Comparison of ENCODE assay signal across 1 cellular context in genomic region chr1:57411262-57411661, GRCh38.
A peak's percentile ranks its signal among the peaks of the same experiment; 100 is the strongest.
TF ChIP-seq lines count a peak whose summit lies in the region.

No MANE protein-coding gene starts in this region.

TF ChIP-seq in SK-N-SH, 30 proteins besides CTCF, POLR2A, EP300 and RAD21 (continued from another document):
- TF ChIP-seq IRF3 (IDR thresholded peaks at IDR 0.05; ENCODE audit: low read depth, low read length) (no peak), RCOR1 (IDR thresholded peaks at IDR 0.05; ENCODE audit: low read length) (no peak), SIN3A (IDR thresholded peaks at IDR 0.05; ENCODE audit: borderline replicate concordance, low read depth, low read length) (0 out of 2 replicates have a peak, but pooled peaks have one; percentile 22), TAF1 (IDR thresholded peaks at IDR 0.05; ENCODE audit: borderline replicate concordance, low read depth, low read length) (no peak), ELF1 (IDR thresholded peaks at IDR 0.05) (no peak), PBX3 (IDR thresholded peaks at IDR 0.05) (peak; percentile 44), NRF1 (IDR thresholded peaks at IDR 0.05; ENCODE audit: low read depth, low read length) (no peak), USF1 (IDR thresholded peaks at IDR 0.05; ENCODE audit: borderline replicate concordance, low read depth) (no peak), ZBTB33 (IDR thresholded peaks at IDR 0.05; ENCODE audit: borderline replicate concordance, low read depth) (no peak), MEF2A (IDR thresholded peaks at IDR 0.05; ENCODE audit: borderline replicate concordance, low read depth) (no peak; the same call in 1 of the 2 replicates), JUND (IDR thresholded peaks at IDR 0.05) (peak; percentile 91), SMC3 (IDR thresholded peaks at IDR 0.05; ENCODE audit: low read depth, low read length) (no peak), TCF12 (IDR thresholded peaks at IDR 0.05) (peak; percentile 92), EZH2phosphoT487 (IDR thresholded peaks at IDR 0.05; ENCODE audit: borderline replicate concordance, low read depth) (no peak), NFIC (IDR thresholded peaks at IDR 0.05; ENCODE audit: borderline replicate concordance) (peak; percentile 96), YY1 (IDR thresholded peaks at IDR 0.05; ENCODE audit: low read depth) (no peak), TEAD4 (IDR thresholded peaks at IDR 0.05; ENCODE audit: borderline replicate concordance, insufficient read depth) (peak; percentile 91), REST (IDR thresholded peaks at IDR 0.05; ENCODE audit: low read depth, low read length) (no peak), GATA2 (CRISPR knock-in tag; IDR thresholded peaks at IDR 0.05) (no peak), POLR2AphosphoS5 (IDR thresholded peaks at IDR 0.05; ENCODE audit: low read depth, low read length) (no peak), GABPA (IDR thresholded peaks at IDR 0.05; ENCODE audit: low read depth) (no peak), FOXM1 (IDR thresholded peaks at IDR 0.05; ENCODE audit: low read depth) (no peak), MXI1 (IDR thresholded peaks at IDR 0.05; ENCODE audit: low read depth, low read length) (no peak), FOSL2 (IDR thresholded peaks at IDR 0.05; ENCODE audit: borderline replicate concordance, low read depth) (peak; percentile 82; the same call in 1 of the 2 replicates), MAX (IDR thresholded peaks at IDR 0.05; ENCODE audit: low read depth) (no peak), RXRA (IDR thresholded peaks at IDR 0.05; ENCODE audit: borderline replicate concordance, low read depth) (peak; percentile 23; the same call in 1 of the 2 replicates)
TF ChIP-seq in SK-N-SH: peak in this region for 8.
